ENCODE assay signal across 13 cellular contexts in the genomic region with DNA sequence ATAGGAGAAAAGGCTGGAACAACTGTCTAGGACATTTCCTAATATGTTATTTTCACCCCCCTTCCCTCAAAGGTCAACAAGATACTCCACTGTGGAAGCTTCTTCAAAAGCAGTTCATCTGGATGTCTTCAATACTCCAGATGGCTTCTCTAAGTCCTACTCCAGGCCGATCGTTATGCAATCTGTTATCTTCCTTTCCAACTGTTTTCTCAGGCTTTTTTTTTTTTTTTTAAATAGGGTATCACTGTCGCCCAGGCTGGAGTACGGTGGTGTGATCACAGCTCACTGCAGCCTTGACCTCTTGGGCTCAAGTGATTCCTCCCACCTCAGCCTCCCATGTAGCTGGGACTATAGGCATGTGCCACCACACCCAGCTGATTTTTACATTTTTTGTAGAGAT. TPM values are rescaled to one million over a fixed set of nuclear protein-coding genes. Genes with fewer than 3 reads are reported as not detected.
A peak's percentile ranks its signal among the peaks of the same experiment; 100 is the strongest.
DNase-seq lines count a peak whose midpoint lies in the region; ATAC-seq and TF ChIP-seq lines count a peak whose summit lies in the region.
"Had no signal": no experiment of that assay in that cellular context is flagged by ENCODE, and none has a peak within 500 bp of the region (broad histone marks: within the 10 kb centered on the region; RNA-seq: fewer than 3 reads in every experiment).

No MANE protein-coding gene starts in this region.

- H4K20me1 ChIP-seq in neural progenitor cell (ENCODE audit: low read depth): no peaks in the 10 kb centered on the region

- intact Hi-C loops in gastrocnemius medialis (cut with DNase I; ENCODE audit: low total_unique reads): loop anchor here (10.0 kb wide), 1 partner anchor 152 kb away; a partner anchor contains a TSS
- intact Hi-C loops in activated CD4-positive, alpha-beta T cell treated with anti-CD3 and anti-CD28 coated beads, Interleukin-2, amount 10 ng/mL, durations not matched to agents 24 days and 14 days (cut with micrococcal nuclease): no loop called here

- peaks cover 89% of the 10 kb centered on the region for H3K4me1 Mint-ChIP-seq in HFFc6 (ENCODE audit: low read depth)
- peaks cover 40% of the 10 kb centered on the region for H3K4me1 Mint-ChIP-seq in activated naive CD8-positive, alpha-beta T cell treated with anti-CD3 and anti-CD28 coated beads for 36 hours
- H3K4me1 Mint-ChIP-seq in neural progenitor cell: peaks cover 3% of the 10 kb centered on the region
- peaks cover 8% of the 10 kb centered on the region for H3K4me1 Mint-ChIP-seq in activated CD4-positive, alpha-beta T cell treated with anti-CD3 and anti-CD28 coated beads, Interleukin-2, amount 10 ng/mL, durations not matched to agents 24 days and 14 days
- H3K4me1 Mint-ChIP-seq in T-helper 2 cell treated with Interferon-gamma antibody and Interleukin-4, amounts not matched to agents 5 μg/mL and 100 μg/mL, for 36 hours (ENCODE audit: low read depth): peaks cover 6% of the 10 kb centered on the region

- H3K36me3 Mint-ChIP-seq in HFFc6 (ENCODE audit: low read depth): peaks cover 40% of the 10 kb centered on the region
- peaks cover 2% of the 10 kb centered on the region for H3K36me3 Mint-ChIP-seq in activated naive CD8-positive, alpha-beta T cell treated with anti-CD3 and anti-CD28 coated beads for 36 hours
- H3K36me3 Mint-ChIP-seq in neural progenitor cell: no peaks in the 10 kb centered on the region
- no peaks in the 10 kb centered on the region for H3K36me3 Mint-ChIP-seq in activated CD4-positive, alpha-beta T cell treated with anti-CD3 and anti-CD28 coated beads, Interleukin-2, amount 10 ng/mL, durations not matched to agents 24 days and 14 days (ENCODE audit: low read depth)
- no peaks in the 10 kb centered on the region for H3K36me3 Mint-ChIP-seq in T-helper 2 cell treated with Interferon-gamma antibody and Interleukin-4, amounts not matched to agents 5 μg/mL and 100 μg/mL, for 36 hours (ENCODE audit: low read depth)

- H3K27me3 ChIP-seq in foreskin keratinocyte: no peaks in the 10 kb centered on the region
- no peaks in the 10 kb centered on the region for H3K27me3 ChIP-seq in gastrocnemius medialis
- no peaks in the 10 kb centered on the region for H3K27me3 ChIP-seq in neural progenitor cell
- H3K27me3 ChIP-seq: upper lobe of right lung had no signal

- H3K4me1 ChIP-seq in foreskin keratinocyte (peaks cover 29% of the 10 kb centered on the region), gastrocnemius medialis (peaks cover 36 to 43% of the 10 kb centered on the region in 2 donors), neural progenitor cell (no peaks in the 10 kb centered on the region)

- no peak overlapping the region; the same call in 1 of the 2 replicates for H3K4me3 Mint-ChIP-seq in HFFc6
- no peak overlapping the region for H3K4me3 Mint-ChIP-seq in activated naive CD8-positive, alpha-beta T cell treated with anti-CD3 and anti-CD28 coated beads for 36 hours
- H3K4me3 Mint-ChIP-seq in neural progenitor cell: no peak overlapping the region
- no peak overlapping the region for H3K4me3 Mint-ChIP-seq in activated CD4-positive, alpha-beta T cell treated with anti-CD3 and anti-CD28 coated beads, Interleukin-2, amount 10 ng/mL, durations not matched to agents 24 days and 14 days
- H3K4me3 Mint-ChIP-seq in T-helper 2 cell treated with Interferon-gamma antibody and Interleukin-4, amounts not matched to agents 5 μg/mL and 100 μg/mL, for 36 hours: no peak overlapping the region
- H3K4me3 Mint-ChIP-seq: H9 had no signal

- no peaks in the 10 kb centered on the region for H3K9me3 Mint-ChIP-seq in HFFc6
- H3K9me3 Mint-ChIP-seq in activated naive CD8-positive, alpha-beta T cell treated with anti-CD3 and anti-CD28 coated beads for 36 hours: no peaks in the 10 kb centered on the region
- H3K9me3 Mint-ChIP-seq in neural progenitor cell: no peaks in the 10 kb centered on the region
- no peaks in the 10 kb centered on the region for H3K9me3 Mint-ChIP-seq in activated CD4-positive, alpha-beta T cell treated with anti-CD3 and anti-CD28 coated beads, Interleukin-2, amount 10 ng/mL, durations not matched to agents 24 days and 14 days
- no peaks in the 10 kb centered on the region for H3K9me3 Mint-ChIP-seq in T-helper 2 cell treated with Interferon-gamma antibody and Interleukin-4, amounts not matched to agents 5 μg/mL and 100 μg/mL, for 36 hours

- H3K9me3 ChIP-seq in gastrocnemius medialis (no peaks in the 10 kb centered on the region), neural progenitor cell (ENCODE audit: low read depth) (no peaks in the 10 kb centered on the region)
- H3K9me3 ChIP-seq: upper lobe of right lung had no signal

- no peak overlapping the region for H3K4me2 ChIP-seq in neural progenitor cell

- TF ChIP-seq POLR2A in gastrocnemius medialis (IDR thresholded peaks at IDR 0.05): no peak

- H3K9ac ChIP-seq in neural progenitor cell: no peak overlapping the region

- H3K27ac Mint-ChIP-seq in HFFc6 (peak overlapping the region; percentile 61), neural progenitor cell (no peak overlapping the region)
- H3K27ac Mint-ChIP-seq in activated naive CD8-positive, alpha-beta T cell treated with anti-CD3 and anti-CD28 coated beads for 36 hours: peak overlapping the region; percentile 75
- no peak overlapping the region for H3K27ac Mint-ChIP-seq in activated CD4-positive, alpha-beta T cell treated with anti-CD3 and anti-CD28 coated beads, Interleukin-2, amount 10 ng/mL, durations not matched to agents 24 days and 14 days
- no peak overlapping the region for H3K27ac Mint-ChIP-seq in T-helper 2 cell treated with Interferon-gamma antibody and Interleukin-4, amounts not matched to agents 5 μg/mL and 100 μg/mL, for 36 hours
- H3K27ac Mint-ChIP-seq: H9 had no signal

- DNase-seq in HFFc6 (no peak), foreskin keratinocyte (no peak), gastrocnemius medialis (no peak), neural progenitor cell (ENCODE audit: low spot score) (no peak), omental fat pad (ENCODE audit: low spot score) (no peak)
- no peak for DNase-seq in activated naive CD8-positive, alpha-beta T cell treated with anti-CD3 and anti-CD28 coated beads for 36 hours
- no peak for DNase-seq in activated CD4-positive, alpha-beta T cell treated with anti-CD3 and anti-CD28 coated beads, Interleukin-2, amount 10 ng/mL, durations not matched to agents 24 days and 14 days
- DNase-seq in T-helper 2 cell treated with Interferon-gamma antibody and Interleukin-4, amounts not matched to agents 5 μg/mL and 100 μg/mL, for 36 hours (ENCODE audit: low spot score): no peak
- DNase-seq: activated gamma-delta T cell, H9, Kasumi-1, midbrain, upper lobe of right lung had no signal

- no peak overlapping the region for H2AFZ ChIP-seq in neural progenitor cell (replicated peaks)

- no peak overlapping the region for H3K4me3 ChIP-seq in gastrocnemius medialis
- H3K4me3 ChIP-seq in neural progenitor cell: no peak overlapping the region
- H3K4me3 ChIP-seq: upper lobe of right lung had no signal

- H3K27me3 Mint-ChIP-seq in HFFc6 (ENCODE audit: insufficient read depth) (peaks cover 6% of the 10 kb centered on the region; the same call in 1 of the 2 replicates), neural progenitor cell (ENCODE audit: insufficient read depth, low read depth) (no peaks in the 10 kb centered on the region)
- H3K27me3 Mint-ChIP-seq in activated naive CD8-positive, alpha-beta T cell treated with anti-CD3 and anti-CD28 coated beads for 36 hours: no peaks in the 10 kb centered on the region
- peaks cover 3% of the 10 kb centered on the region for H3K27me3 Mint-ChIP-seq in activated CD4-positive, alpha-beta T cell treated with anti-CD3 and anti-CD28 coated beads, Interleukin-2, amount 10 ng/mL, durations not matched to agents 24 days and 14 days
- H3K27me3 Mint-ChIP-seq in T-helper 2 cell treated with Interferon-gamma antibody and Interleukin-4, amounts not matched to agents 5 μg/mL and 100 μg/mL, for 36 hours (ENCODE audit: low read depth): no peaks in the 10 kb centered on the region

- TF ChIP-seq CTCF in HFFc6 (IDR thresholded peaks at IDR 0.05): no peak
- TF ChIP-seq CTCF in foreskin keratinocyte (conservative IDR thresholded peaks at IDR 0.05): no peak
- no peak for TF ChIP-seq CTCF in gastrocnemius medialis (IDR thresholded peaks at IDR 0.05 in 4 of 5, conservative IDR thresholded peaks at IDR 0.05 in 1 of 5)
- TF ChIP-seq CTCF in neural progenitor cell (IDR thresholded peaks at IDR 0.05): no peak
- no peak for TF ChIP-seq CTCF in omental fat pad (IDR thresholded peaks at IDR 0.05)

- in situ Hi-C loops in gastrocnemius medialis (cut with MboI; ENCODE audit: low sequenced_read_pairs in 4 of 4): no loop called here

- ATAC-seq in foreskin keratinocyte: no peak
- ATAC-seq in gastrocnemius medialis: peak; percentile 60 to 71
- no peak for ATAC-seq in omental fat pad (ENCODE audit: low FRiP score)
- ATAC-seq: upper lobe of right lung had no signal

- H3F3A ChIP-seq in neural progenitor cell (ENCODE audit: low read depth): no peaks in the 10 kb centered on the region

- H3K27ac ChIP-seq in foreskin keratinocyte (peak overlapping the region; percentile 100), gastrocnemius medialis (peak overlapping the region in 3 of 4 donors; percentile 22 to 55 (median 29)), neural progenitor cell (no peak overlapping the region)
- H3K27ac ChIP-seq: upper lobe of right lung had no signal

- H3K36me3 ChIP-seq in gastrocnemius medialis (no peaks in the 10 kb centered on the region), neural progenitor cell (no peaks in the 10 kb centered on the region)
- H3K36me3 ChIP-seq: upper lobe of right lung had no signal

- H3K79me2 ChIP-seq in neural progenitor cell (ENCODE audit: low read depth): no peaks in the 10 kb centered on the region

RNA-seq across cellular contexts. Expression of a gene that starts 26.3 kb away (rescaled TPM):
- total RNA-seq in HFFc6 (2021; fragmentation: NEBNext Ultra II Directional; extraction: Animal tissue kit (Norgen Biotek cat#: 25700)): 100 to 1,000 TPM in 3 of 6 experiments, 10 to 100 TPM in 3; 78.8 to 115 (median 94.6) TPM
- total RNA-seq in activated naive CD8-positive, alpha-beta T cell treated with anti-CD3 and anti-CD28 coated beads for 36 hours: 1 to 10 TPM; 1.4 to 1.5 TPM
- total RNA-seq in foreskin keratinocyte (13.5 and 14.7 TPM in 2 replicates), gastrocnemius medialis (1 to 10 TPM; 1.6 to 4.2 (median 2.6) TPM), neural progenitor cell (ENCODE audit: low replicate concordance) (0.03 and 0.15 TPM in 2 replicates), omental fat pad (10 to 100 TPM in 1 of 4 donors, 1 to 10 TPM in 3; 6.3 to 21.8 (median 7.9) TPM)
- polyA plus RNA-seq in foreskin keratinocyte: 2.4 and 2.9 TPM in 2 replicates
- total RNA-seq in activated CD4-positive, alpha-beta T cell treated with anti-CD3 and anti-CD28 coated beads, Interleukin-2, amount 10 ng/mL, durations not matched to agents 24 days and 14 days: 0.24 TPM in 1 of 2 replicates, not detected in the other

Comparison
In these comparisons a context has a peak if more than half of its experiments do, and no peak if none do; other contexts are left out.
1. H3K27ac Mint-ChIP-seq: peak in HFFc6 (single experiment) and activated naive CD8-positive, alpha-beta T cell treated with anti-CD3 and anti-CD28 coated beads for 36 hours (single experiment); none in neural progenitor cell (single experiment), activated CD4-positive, alpha-beta T cell treated with anti-CD3 and anti-CD28 coated beads, Interleukin-2, amount 10 ng/mL, durations not matched to agents 24 days and 14 days (single experiment) and T-helper 2 cell treated with Interferon-gamma antibody and Interleukin-4, amounts not matched to agents 5 μg/mL and 100 μg/mL, for 36 hours (single experiment).
2. ATAC-seq: peak in gastrocnemius medialis (2 of 2); none in foreskin keratinocyte (single experiment) and omental fat pad (single experiment).